In genomic region chr17:17810374-17811248, GRCh38 we compare ENCODE assay signal across 12 cellular contexts. TPM values are rescaled to one million over a fixed set of nuclear protein-coding genes. Genes with fewer than 3 reads are reported as not detected.
DNase-seq lines count a peak whose midpoint lies in the region; ATAC-seq and TF ChIP-seq lines count a peak whose summit lies in the region.
"Had no signal": no experiment of that assay in that cellular context is flagged by ENCODE, and none has a peak within 500 bp of the region (broad histone marks: within the 10 kb centered on the region; RNA-seq: fewer than 3 reads in every experiment).

No MANE protein-coding gene starts in this region.

- peaks cover 4% of the 10 kb centered on the region; the same call in 1 of the 2 replicates for H3K4me1 Mint-ChIP-seq in HFFc6 (ENCODE audit: low read depth)
- H3K4me1 Mint-ChIP-seq in central memory CD8-positive, alpha-beta T cell, result peaks cover 8% of the 10 kb centered on the region
- H3K4me1 Mint-ChIP-seq in activated CD8-positive, alpha-beta T cell treated with anti-CD3 and anti-CD28 coated beads, Interleukin-2, amount 10 ng/mL, durations not matched to agents 7 days and 5 days (ENCODE audit: low read depth), result peaks cover 34% of the 10 kb centered on the region

- intact Hi-C loops in stomach (cut with DNase I; ENCODE audit: low total_unique reads), result loop anchor here (5.0 kb wide), 1 partner anchor 52 kb away; no protein-coding TSS in a partner anchor

- no peak overlapping the region; the same call in 1 of the 2 replicates for H3K4me3 Mint-ChIP-seq in HFFc6
- no peak overlapping the region for H3K4me3 Mint-ChIP-seq in central memory CD8-positive, alpha-beta T cell
- H3K4me3 Mint-ChIP-seq in activated CD8-positive, alpha-beta T cell treated with anti-CD3 and anti-CD28 coated beads, Interleukin-2, amount 10 ng/mL, durations not matched to agents 7 days and 5 days, result no peak overlapping the region
- H3K4me3 Mint-ChIP-seq: dendritic cell treated with granulocyte-macrophage colony-stimulating factor and Interleukin-4, amounts not matched to agents 40 ng/mL and 50 ng/mL, for 4 days; natural killer cell had no signal

- no peak for TF ChIP-seq EP300 in stomach (IDR thresholded peaks at IDR 0.05)

- H3K27me3 ChIP-seq in iPS-20b (ENCODE audit: insufficient read depth, low read length) (peaks cover 40% of the 10 kb centered on the region), stomach (no peaks in the 10 kb centered on the region)

- peak overlapping the region; percentile 72 for H3K4me3 ChIP-seq in iPS-20b (ENCODE audit: low read length)
- peak overlapping the region; percentile 29 to 36 (median 30) for H3K4me3 ChIP-seq in stomach

- POLR2A ChIA-PET in activated CD8-positive, alpha-beta T cell treated with anti-CD3 and anti-CD28 coated beads, Interleukin-2, amount 10 ng/mL, durations not matched to agents 7 days and 5 days (lab: Charles Lee), result interaction anchor here (0.8 to 2.7 kb wide), 3 partner anchors 17 to 119 kb away, joined by 3 to 10 read pairs (median 3); partner anchors contain the start of gene SREBF1

- DNase-seq in HFFc6, result no peak
- no peak for DNase-seq in central memory CD8-positive, alpha-beta T cell (ENCODE audit: low spot score in 2 of 2)
- no peak for DNase-seq in stomach
- no peak for DNase-seq in activated CD8-positive, alpha-beta T cell treated with anti-CD3 and anti-CD28 coated beads, Interleukin-2, amount 10 ng/mL, durations not matched to agents 7 days and 5 days
- DNase-seq in DMS 273 (lab: John Stamatoyannopoulos, UW; ENCODE audit: unreplicated experiment), result no peak
- DNase-seq in NCI-H1417 treated with DMSO at 0.1 percent for 48 hours (lab: John Stamatoyannopoulos, UW), result no peak
- DNase-seq: activated CD4-positive, alpha-beta T cell treated with anti-CD3 and anti-CD28 coated beads for 4 hours; natural killer cell; NCI-H446 had no signal

- no peak for TF ChIP-seq POLR2A in stomach (IDR thresholded peaks at IDR 0.05)

- H3K4me1 ChIP-seq in iPS-20b (ENCODE audit: insufficient read depth, low read length) (peaks cover 8% of the 10 kb centered on the region; the same call in 1 of the 2 replicates), stomach (peaks cover 26 to 66% (median 46%) of the 10 kb centered on the region in 4 donors)

- TF ChIP-seq CTCF in HFFc6 (IDR thresholded peaks at IDR 0.05), result peak; percentile 26
- no peak for TF ChIP-seq CTCF in stomach (IDR thresholded peaks at IDR 0.05)

- peaks cover 6% of the 10 kb centered on the region for H3K36me3 Mint-ChIP-seq in HFFc6 (ENCODE audit: low read depth)
- H3K36me3 Mint-ChIP-seq in central memory CD8-positive, alpha-beta T cell (ENCODE audit: insufficient read depth), result peaks cover 29% of the 10 kb centered on the region
- peaks cover 36% of the 10 kb centered on the region for H3K36me3 Mint-ChIP-seq in activated CD8-positive, alpha-beta T cell treated with anti-CD3 and anti-CD28 coated beads, Interleukin-2, amount 10 ng/mL, durations not matched to agents 7 days and 5 days (ENCODE audit: low read depth)
- H3K36me3 Mint-ChIP-seq: natural killer cell had no signal

- WGBS in stomach, 5 donors, result 66 to 81% (median 73%) methylated on average over 67 to 68 of the region's 68 CpGs

- peaks cover 28% of the 10 kb centered on the region for H3K27me3 Mint-ChIP-seq in HFFc6 (ENCODE audit: insufficient read depth)
- no peaks in the 10 kb centered on the region for H3K27me3 Mint-ChIP-seq in central memory CD8-positive, alpha-beta T cell
- H3K27me3 Mint-ChIP-seq in activated CD8-positive, alpha-beta T cell treated with anti-CD3 and anti-CD28 coated beads, Interleukin-2, amount 10 ng/mL, durations not matched to agents 7 days and 5 days (ENCODE audit: low read depth), result no peaks in the 10 kb centered on the region
- H3K27me3 Mint-ChIP-seq: dendritic cell treated with granulocyte-macrophage colony-stimulating factor and Interleukin-4, amounts not matched to agents 40 ng/mL and 50 ng/mL, for 4 days had no signal

- H3K9me3 ChIP-seq in iPS-20b (ENCODE audit: insufficient read depth, low read depth, low read length) (no peaks in the 10 kb centered on the region), stomach (no peaks in the 10 kb centered on the region)

- CTCF ChIA-PET in activated CD8-positive, alpha-beta T cell treated with anti-CD3 and anti-CD28 coated beads, Interleukin-2, amount 10 ng/mL, durations not matched to agents 7 days and 5 days (lab: Charles Lee), result interaction anchor here (1.0 to 4.2 kb wide), 10 partner anchors 11 to 223 kb away, joined by 3 to 43 read pairs (median 6); no protein-coding TSS in a partner anchor

- H3K36me3 ChIP-seq in iPS-20b (ENCODE audit: insufficient read depth, low read depth, low read length) (peaks cover 26% of the 10 kb centered on the region), stomach (peaks cover 28 to 82% (median 53%) of the 10 kb centered on the region in 4 donors)

- peak overlapping the region; percentile 13; the same call in 1 of the 2 replicates for H3K27ac Mint-ChIP-seq in HFFc6
- H3K27ac Mint-ChIP-seq in central memory CD8-positive, alpha-beta T cell (ENCODE audit: low read depth), result peak overlapping the region; percentile 76
- H3K27ac Mint-ChIP-seq in activated CD8-positive, alpha-beta T cell treated with anti-CD3 and anti-CD28 coated beads, Interleukin-2, amount 10 ng/mL, durations not matched to agents 7 days and 5 days, result no peak overlapping the region
- H3K27ac Mint-ChIP-seq: dendritic cell treated with granulocyte-macrophage colony-stimulating factor and Interleukin-4, amounts not matched to agents 40 ng/mL and 50 ng/mL, for 4 days had no signal

- peak overlapping the region; percentile 57; the same call in 1 of the 2 replicates for H3K9ac ChIP-seq in iPS-20b (ENCODE audit: low read depth, low read length)

- no peak for ATAC-seq in central memory CD8-positive, alpha-beta T cell (replicated peaks; ENCODE audit: extremely low read depth, poor library complexity, severe bottlenecking)
- no peak for ATAC-seq in activated CD8-positive, alpha-beta T cell treated with anti-CD3 and anti-CD28 coated beads, Interleukin-2, amount 10 ng/mL, durations not matched to agents 7 days and 5 days
- no peak for ATAC-seq in GM19452 (IDR thresholded peaks at IDR 0.05; ENCODE audit: unreplicated experiment)
- ATAC-seq: natural killer cell had no signal

- H3K9me3 Mint-ChIP-seq in HFFc6, result no peaks in the 10 kb centered on the region; the same call in 1 of the 2 replicates
- no peaks in the 10 kb centered on the region for H3K9me3 Mint-ChIP-seq in central memory CD8-positive, alpha-beta T cell
- no peaks in the 10 kb centered on the region for H3K9me3 Mint-ChIP-seq in activated CD8-positive, alpha-beta T cell treated with anti-CD3 and anti-CD28 coated beads, Interleukin-2, amount 10 ng/mL, durations not matched to agents 7 days and 5 days (ENCODE audit: insufficient read depth)
- H3K9me3 Mint-ChIP-seq: dendritic cell treated with granulocyte-macrophage colony-stimulating factor and Interleukin-4, amounts not matched to agents 40 ng/mL and 50 ng/mL, for 4 days; natural killer cell had no signal

- H3K27ac ChIP-seq in iPS-20b (ENCODE audit: low read length), result no peak overlapping the region
- H3K27ac ChIP-seq in stomach, result peak overlapping the region in 4 of 5 donors; percentile 48 to 81 (median 74)

RNA-seq across cellular contexts. Expression of gene SREBF1, which starts 26.2 kb away (rescaled TPM):
- 10 to 100 TPM; 34.9 to 51.7 (median 40.5) TPM for total RNA-seq in HFFc6 (2021; fragmentation: NEBNext Ultra II Directional; extraction: Animal tissue kit (Norgen Biotek cat#: 25700))
- 100 to 1,000 TPM in 3 of 5 donors, 10 to 100 TPM in 2; 18.9 to 207 (median 126) TPM for total RNA-seq in stomach
- 10 to 100 TPM; 13.1 to 64.5 (median 17.2) TPM for polyA plus RNA-seq in stomach
- total RNA-seq in activated CD8-positive, alpha-beta T cell treated with anti-CD3 and anti-CD28 coated beads, Interleukin-2, amount 10 ng/mL, durations not matched to agents 7 days and 5 days, result 100 to 1,000 TPM; 212 to 254 TPM
